In the genomic region with DNA sequence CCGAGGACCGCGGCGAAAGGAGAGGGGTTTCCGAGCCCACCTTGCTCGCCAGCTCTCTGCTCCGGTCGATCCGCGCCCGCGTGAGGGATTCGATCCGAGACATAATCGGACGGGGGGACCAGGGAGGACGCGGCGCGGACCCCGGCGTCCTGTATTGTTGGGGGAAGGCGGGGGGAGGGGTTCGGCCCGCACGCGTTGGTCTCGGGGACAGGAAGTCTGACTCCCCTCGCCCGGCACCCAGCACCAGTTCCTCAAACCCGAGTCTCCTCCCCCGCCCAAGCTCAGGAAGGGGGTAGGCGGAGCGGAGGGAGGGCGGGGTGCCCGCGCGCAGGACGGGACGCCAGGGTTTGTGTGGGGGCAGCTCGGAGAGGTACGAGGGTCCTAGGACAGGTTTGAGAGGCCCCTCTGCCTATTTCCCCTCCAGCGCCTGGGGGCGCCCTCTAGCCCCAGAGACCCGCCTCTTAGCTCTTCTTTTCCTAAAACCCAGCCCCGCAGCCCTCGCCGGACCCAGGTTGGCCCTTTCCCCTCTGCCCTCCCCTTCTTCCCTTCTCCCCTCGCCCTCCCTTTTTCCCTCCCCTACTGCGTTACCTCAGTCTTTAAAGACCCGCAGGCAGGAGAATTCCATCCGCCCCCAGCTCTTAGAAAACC, we compare ENCODE assay signal across 8 cellular contexts. TPM values are rescaled to one million over a fixed set of nuclear protein-coding genes. Genes with fewer than 3 reads are reported as not detected.
DNase-seq lines count a peak whose midpoint lies in the region; ATAC-seq and TF ChIP-seq lines count a peak whose summit lies in the region.

A gene (minus strand): TSS at position 223 of the 648 bp plus-strand sequence. CDS start 120 bp downstream, at position 103.

- peaks cover 9% of the 10 kb centered on the region for H3K36me3 ChIP-seq in adipocyte (ENCODE audit: control insufficient read depth, insufficient read depth, low read length, severe bottlenecking)
- H3K36me3 ChIP-seq in psoas muscle (ENCODE audit: insufficient read depth in 1 of 2, low read depth in 1 of 2), result no peaks in the 10 kb centered on the region

- ATAC-seq in GM21447 (IDR thresholded peaks at IDR 0.05; ENCODE audit: unreplicated experiment) (peak; percentile 45), T-cell (replicated peaks in 1 of 4) (peak; percentile 68 to 74 (median 72)), left ventricle myocardium superior (peak; percentile 74), psoas muscle (peak; percentile 64 to 70 (median 66))

- peak within 1 kb of the TSS; percentile 97 for H3K9ac ChIP-seq in adipocyte (ENCODE audit: low read length)

- peak within 1 kb of the TSS; percentile 89 for H3K27ac ChIP-seq in psoas muscle

- H3K9me3 ChIP-seq in adipocyte (ENCODE audit: control insufficient read depth, low read length) (no peaks in the 10 kb centered on the region), psoas muscle (no peaks in the 10 kb centered on the region)

- H3K9me3 Mint-ChIP-seq in T-cell, result no peaks in the 10 kb centered on the region

- no peaks in the 10 kb centered on the region for H3K27me3 ChIP-seq in adipocyte (replicated peaks; ENCODE audit: control insufficient read depth, insufficient read depth, low read length)
- H3K27me3 ChIP-seq in psoas muscle (ENCODE audit: insufficient read depth in 3 of 3, low read length in 2 of 3), result no peaks in the 10 kb centered on the region

- no peak for TF ChIP-seq CTCF in psoas muscle (IDR thresholded peaks at IDR 0.05)

- H3K4me3 ChIP-seq in adipocyte (ENCODE audit: low read length), result peak within 1 kb of the TSS; percentile 88
- peak within 1 kb of the TSS; percentile 88 for H3K4me3 ChIP-seq in psoas muscle

- H3K36me3 Mint-ChIP-seq in T-cell, result peaks cover 8% of the 10 kb centered on the region

- POLR2A ChIA-PET in T-cell (lab: Charles Lee), result interaction anchor here (0.5 to 1.1 kb wide), 9 partner anchors 9 to 1378 kb away, joined by 3 to 11 read pairs (median 4); no protein-coding TSS in a partner anchor

- peaks cover 68 to 86% (median 77%) of the 10 kb centered on the region in 3 donors for H3K4me1 Mint-ChIP-seq in T-cell

- CTCF ChIA-PET in T-cell (lab: Charles Lee), result interaction anchor here in 1 of 2 donors (0.6 to 1.3 kb wide), 7 partner anchors 8 to 356 kb away, joined by 3 to 7 read pairs (median 3); a partner anchor contains a TSS

- H3K4me1 ChIP-seq in adipocyte (ENCODE audit: control insufficient read depth, insufficient read depth, low read length), result peaks cover 74% of the 10 kb centered on the region
- peaks cover 64% of the 10 kb centered on the region for H3K4me1 ChIP-seq in psoas muscle

- H3K27me3 Mint-ChIP-seq in T-cell, result no peaks in the 10 kb centered on the region

- peak within 1 kb of the TSS; percentile 85 to 97 (median 97) for H3K4me3 Mint-ChIP-seq in T-cell

- intact Hi-C loops in left ventricle myocardium superior (cut with micrococcal nuclease) (no loop called here), psoas muscle (cut with DNase I) (no loop called here)

- WGBS in psoas muscle, 3 donors, result 0 to 1% (median 1%) methylated on average over 39 to 52 of the region's 52 CpGs

- DNase-seq in CMK (ENCODE audit: low read depth) (peak; percentile 98), M059J (ENCODE audit: low read depth) (peak; percentile 78), T-cell (peak; percentile 46 to 83 (median 68)), adipocyte (ENCODE audit: low read depth) (peak; percentile 73), left ventricle myocardium superior (peak; percentile 90), psoas muscle (peak; percentile 85 to 87), ureter (ENCODE audit: low spot score) (peak; percentile 86)

- H3K27ac Mint-ChIP-seq in T-cell, result peak within 1 kb of the TSS; percentile 93 to 94

RNA-seq across cellular contexts. Expression of the gene that starts here (rescaled TPM):
- 47.3 and 51.6 TPM in 2 replicates for total RNA-seq in M059J (2014; rRNA removed; shearing (Covaris generic))
- total RNA-seq in T-cell, result 100 to 1,000 TPM; 110 to 174 (median 167) TPM
- total RNA-seq in left ventricle myocardium superior, result 61.2 TPM
- total RNA-seq in psoas muscle, result 10 to 100 TPM; 22.8 to 54.0 (median 46.3) TPM
- polyA plus RNA-seq in psoas muscle, result 10 to 100 TPM in 2 of 3 donors, 1 to 10 TPM in 1; 7.4 to 39.1 (median 12.1) TPM
- total RNA-seq in ureter, result 104 TPM

Comparison
In these comparisons a context has a peak if more than half of its experiments do, and no peak if none do; other contexts are left out.
1. Peak in every context shown above with its lines: DNase-seq, ATAC-seq, H3K4me3 ChIP-seq and H3K27ac ChIP-seq.